1 cellular context compared by ENCODE assay signal in the genomic region with DNA sequence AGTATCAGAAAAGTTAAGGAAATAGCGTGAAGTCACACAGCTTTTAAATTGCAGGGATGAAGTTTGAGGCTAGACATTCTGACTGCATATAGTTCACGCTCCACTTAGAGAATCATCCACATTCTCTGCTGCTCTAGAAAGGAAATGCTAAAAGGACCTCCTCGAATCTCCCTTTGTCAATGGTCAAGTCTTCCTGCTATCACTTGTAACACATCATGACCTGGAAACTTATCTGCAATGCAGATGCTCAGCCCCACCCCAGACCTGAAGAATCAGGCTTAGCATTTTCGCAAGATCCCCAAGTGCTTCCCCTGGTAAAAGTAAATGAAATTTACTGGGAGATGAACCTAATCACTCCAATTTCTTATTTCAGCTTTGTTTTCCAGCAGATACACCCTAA.
TF ChIP-seq lines count a peak whose summit lies in the region.

No MANE protein-coding gene starts in this region.

TF ChIP-seq in IMR-90, 13 proteins besides CTCF, POLR2A, EP300 and RAD21:
- no peak for TF ChIP-seq CEBPB (IDR thresholded peaks at IDR 0.05; ENCODE audit: low read depth, low read length)
- TF ChIP-seq MAZ (IDR thresholded peaks at IDR 0.05; ENCODE audit: borderline replicate concordance, low read depth, low read length) = no peak
- TF ChIP-seq, protein P1, sequence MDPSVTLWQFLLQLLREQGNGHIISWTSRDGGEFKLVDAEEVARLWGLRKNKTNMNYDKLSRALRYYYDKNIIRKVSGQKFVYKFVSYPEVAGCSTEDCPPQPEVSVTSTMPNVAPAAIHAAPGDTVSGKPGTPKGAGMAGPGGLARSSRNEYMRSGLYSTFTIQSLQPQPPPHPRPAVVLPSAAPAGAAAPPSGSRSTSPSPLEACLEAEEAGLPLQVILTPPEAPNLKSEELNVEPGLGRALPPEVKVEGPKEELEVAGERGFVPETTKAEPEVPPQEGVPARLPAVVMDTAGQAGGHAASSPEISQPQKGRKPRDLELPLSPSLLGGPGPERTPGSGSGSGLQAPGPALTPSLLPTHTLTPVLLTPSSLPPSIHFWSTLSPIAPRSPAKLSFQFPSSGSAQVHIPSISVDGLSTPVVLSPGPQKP (IDR thresholded peaks at IDR 0.05; ENCODE audit: borderline replicate concordance, low read depth, low read length) = no peak
- no peak for TF ChIP-seq RCOR1 (IDR thresholded peaks at IDR 0.05; ENCODE audit: insufficient replicate concordance, low read length)
- TF ChIP-seq BHLHE40 (IDR thresholded peaks at IDR 0.05; ENCODE audit: low read depth, low read length) = no peak
- no peak for TF ChIP-seq MAFK (IDR thresholded peaks at IDR 0.05; ENCODE audit: low read depth, low read length)
- no peak for TF ChIP-seq SMC3 (IDR thresholded peaks at IDR 0.05; ENCODE audit: low read depth, low read length)
- TF ChIP-seq CHD1 (IDR thresholded peaks at IDR 0.05; ENCODE audit: low read depth, low read length) = no peak
- TF ChIP-seq, protein P2, sequence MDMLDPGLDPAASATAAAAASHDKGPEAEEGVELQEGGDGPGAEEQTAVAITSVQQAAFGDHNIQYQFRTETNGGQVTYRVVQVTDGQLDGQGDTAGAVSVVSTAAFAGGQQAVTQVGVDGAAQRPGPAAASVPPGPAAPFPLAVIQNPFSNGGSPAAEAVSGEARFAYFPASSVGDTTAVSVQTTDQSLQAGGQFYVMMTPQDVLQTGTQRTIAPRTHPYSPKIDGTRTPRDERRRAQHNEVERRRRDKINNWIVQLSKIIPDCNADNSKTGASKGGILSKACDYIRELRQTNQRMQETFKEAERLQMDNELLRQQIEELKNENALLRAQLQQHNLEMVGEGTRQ (IDR thresholded peaks at IDR 0.05; ENCODE audit: low read depth, low read length) = no peak
TF ChIP-seq in IMR-90: peak in this region for 0.
